Comparison of ENCODE assay signal across 9 cellular contexts in genomic region chr9:83964973-83965349, GRCh38. TPM values are rescaled to one million over a fixed set of nuclear protein-coding genes. Genes with fewer than 3 reads are reported as not detected.
DNase-seq lines count a peak whose midpoint lies in the region; ATAC-seq and TF ChIP-seq lines count a peak whose summit lies in the region.
"Had no signal": no experiment of that assay in that cellular context is flagged by ENCODE, and none has a peak within 500 bp of the region (broad histone marks: within the 10 kb centered on the region; RNA-seq: fewer than 3 reads in every experiment).

No MANE protein-coding gene starts in this region.

- no peak overlapping the region for H3K4me3 ChIP-seq in fibroblast of the aortic adventitia (ENCODE audit: low read depth, low read length)
- H3K4me3 ChIP-seq: thyroid gland had no signal

- no peak for ATAC-seq in GM18520 (IDR thresholded peaks at IDR 0.05; ENCODE audit: unreplicated experiment)

- TF ChIP-seq CTCF in 22Rv1 (IDR thresholded peaks at IDR 0.05) (no peak), fibroblast of the aortic adventitia (IDR thresholded peaks at IDR 0.05; ENCODE audit: insufficient read depth, low read length) (no peak)

- H3K27ac ChIP-seq in 22Rv1: peak overlapping the region; percentile 56
- H3K27ac ChIP-seq in caudate nucleus (ENCODE audit: low read depth, low read length): no peak overlapping the region
- H3K27ac ChIP-seq: thyroid gland had no signal

- DNase-seq in EH (ENCODE audit: low read depth) (peak; percentile 34), SK-N-DZ (ENCODE audit: low spot score) (peak; percentile 17), fibroblast of the aortic adventitia (ENCODE audit: low read depth) (peak; percentile 55), caudate nucleus (lab: John Stamatoyannopoulos, UW) (no peak), CD1c-positive myeloid dendritic cell (ENCODE audit: extremely low spot score) (no peak)
- DNase-seq in activated CD4-positive, alpha-beta T cell treated with anti-CD3 and anti-CD28 coated beads, Interleukin-2, amount 50 U/mL, for 48 hours: no peak
- DNase-seq: thyroid gland had no signal

RNA-seq across cellular contexts. Expression of gene HNRNPK, which starts 15.1 kb away (rescaled TPM):
- polyA plus RNA-seq in SK-N-DZ (2014; cell fraction: cytosol; rRNA removed): 667 and 689 TPM in 2 replicates
- polyA plus RNA-seq in SK-N-DZ (2014; cell fraction: nucleus; rRNA removed): 474 and 537 TPM in 2 replicates
- total RNA-seq in fibroblast of the aortic adventitia (ENCODE audit: low replicate concordance): 207 and 445 TPM in 2 replicates

RNA-seq across cellular contexts. Expression of gene RMI1, which starts 15.6 kb away (rescaled TPM):
- 6.7 and 8.1 TPM in 2 replicates for polyA plus RNA-seq in SK-N-DZ (2014; cell fraction: cytosol; rRNA removed)
- 7.0 and 15.6 TPM in 2 replicates for polyA plus RNA-seq in SK-N-DZ (2014; cell fraction: nucleus; rRNA removed)
- total RNA-seq in fibroblast of the aortic adventitia (ENCODE audit: low replicate concordance): 1.2 and 17.0 TPM in 2 replicates

RNA-seq across cellular contexts. Expression of gene KIF27, which starts 43.7 kb away (rescaled TPM):
- polyA plus RNA-seq in SK-N-DZ (2014; cell fraction: cytosol; rRNA removed): 2.5 and 3.1 TPM in 2 replicates
- polyA plus RNA-seq in SK-N-DZ (2014; cell fraction: nucleus; rRNA removed): 6.6 and 6.9 TPM in 2 replicates
- total RNA-seq in fibroblast of the aortic adventitia (ENCODE audit: low replicate concordance): 6.0 and 7.2 TPM in 2 replicates

Comparison
In these comparisons a context has a peak if more than half of its experiments do, and no peak if none do; other contexts are left out.
1. DNase-seq: peak in EH (single experiment), SK-N-DZ (single experiment) and fibroblast of the aortic adventitia (single experiment); none in caudate nucleus (0 of 61), CD1c-positive myeloid dendritic cell (single experiment) and activated CD4-positive, alpha-beta T cell treated with anti-CD3 and anti-CD28 coated beads, Interleukin-2, amount 50 U/mL, for 48 hours (0 of 2).